ENCODE assay signal across 19 cellular contexts in genomic region chr1:39652534-39652933, GRCh38. TPM values are rescaled to one million over a fixed set of nuclear protein-coding genes. Genes with fewer than 3 reads are reported as not detected.
DNase-seq lines count a peak whose midpoint lies in the region; ATAC-seq and TF ChIP-seq lines count a peak whose summit lies in the region.
"Had no signal": no experiment of that assay in that cellular context is flagged by ENCODE, and none has a peak within 500 bp of the region (broad histone marks: within the 10 kb centered on the region; RNA-seq: fewer than 3 reads in every experiment).

No MANE protein-coding gene starts in this region.

- CTCF ChIA-PET in WTC11 (lab: Charles Lee) = interaction anchor here (0.7 to 5.9 kb wide), 7 partner anchors 15 to 148 kb away, joined by 3 to 86 read pairs (median 6); partner anchors contain the start of gene NT5C1A

- ATAC-seq in left ventricle myocardium superior (peak; percentile 2), gastrocnemius medialis (no peak), HG03442 (IDR thresholded peaks at IDR 0.05; ENCODE audit: unreplicated experiment) (no peak), WTC11 (no peak), HG02973 (IDR thresholded peaks at IDR 0.05; ENCODE audit: unreplicated experiment) (no peak)

- no peak for TF ChIP-seq POLR2A in gastrocnemius medialis (IDR thresholded peaks at IDR 0.05)

- TF ChIP-seq CTCF in coronary artery (IDR thresholded peaks at IDR 0.05) (no peak), gastrocnemius medialis (IDR thresholded peaks at IDR 0.05 in 4 of 5, conservative IDR thresholded peaks at IDR 0.05 in 1 of 5) (no peak), WTC11 (IDR thresholded peaks at IDR 0.05) (no peak)

- H3K4me3 Mint-ChIP-seq in WTC11 = no peak overlapping the region
- H3K4me3 Mint-ChIP-seq: CD14-positive monocyte, HFFc6 had no signal

- H3K27me3 ChIP-seq in gastrocnemius medialis = no peaks in the 10 kb centered on the region
- H3K27me3 ChIP-seq: MG63 had no signal

- intact Hi-C loops in left ventricle myocardium superior (cut with micrococcal nuclease) = loop anchor here (5.0 to 10.0 kb wide), 2 partner anchors 45 to 72 kb away; no protein-coding TSS in a partner anchor
- intact Hi-C loops in gastrocnemius medialis (cut with DNase I; ENCODE audit: low total_unique reads) = no loop called here

- no peaks in the 10 kb centered on the region for H3K9me3 Mint-ChIP-seq in WTC11
- H3K9me3 Mint-ChIP-seq: CD14-positive monocyte, HFFc6 had no signal

- H3K4me1 ChIP-seq in gastrocnemius medialis = peaks cover 22 to 36% of the 10 kb centered on the region in 2 donors

- H3K9me3 ChIP-seq in gastrocnemius medialis = no peaks in the 10 kb centered on the region
- H3K9me3 ChIP-seq: MG63 had no signal

- H3K27ac Mint-ChIP-seq in WTC11 = no peak overlapping the region
- H3K27ac Mint-ChIP-seq: CD14-positive monocyte, HFFc6 had no signal

- no peaks in the 10 kb centered on the region for H3K36me3 Mint-ChIP-seq in WTC11
- H3K36me3 Mint-ChIP-seq: CD14-positive monocyte had no signal

- H3K4me3 ChIP-seq in coronary artery (no peak overlapping the region), gastrocnemius medialis (no peak overlapping the region)
- H3K4me3 ChIP-seq: MG63 had no signal

- H3K36me3 ChIP-seq in gastrocnemius medialis = no peaks in the 10 kb centered on the region
- H3K36me3 ChIP-seq: MG63 had no signal

- peaks cover 5% of the 10 kb centered on the region; the same call in 1 of the 2 replicates for H3K4me1 Mint-ChIP-seq in WTC11

- H3K27ac ChIP-seq in coronary artery (peak overlapping the region; percentile 58 to 62), gastrocnemius medialis (peak overlapping the region; percentile 76 to 85 (median 80))

- POLR2A ChIA-PET in WTC11 (lab: Charles Lee) = no interaction called here

- in situ Hi-C loops in gastrocnemius medialis (cut with MboI; ENCODE audit: low sequenced_read_pairs in 4 of 4) = loop anchor here (5.0 to 10.0 kb wide), 4 partner anchors 45 to 70 kb away; no protein-coding TSS in a partner anchor

- peaks cover 71% of the 10 kb centered on the region for H3K27me3 Mint-ChIP-seq in WTC11 (ENCODE audit: low read depth)

- DNase-seq in EH (ENCODE audit: low read depth) (peak; percentile 42), coronary artery (ENCODE audit: low spot score) (no peak), left ventricle myocardium superior (no peak), gastrocnemius medialis (no peak), WTC11 (ENCODE audit: low spot score) (no peak), NCI-H1436 (lab: John Stamatoyannopoulos, UW) (no peak)
- DNase-seq: DMS 273 treated with DMSO at 0.1 percent for 48 hours, EL, HFFc6, MG63, NCI-H1092, NCI-H2081 treated with DMSO at 0.1 percent for 48 hours, NCI-H510A treated with DMSO at 0.1 percent for 48 hours, NCI-H82, PC-3 had no signal

TF ChIP-seq in WTC11, 78 proteins besides CTCF, POLR2A, EP300 and RAD21:
- TF ChIP-seq E2F4 (CRISPR knock-in tag; IDR thresholded peaks at IDR 0.05; ENCODE audit: borderline replicate concordance, low read depth) (no peak), ETV6 (CRISPR knock-in tag; IDR thresholded peaks at IDR 0.05) (no peak), NR1H2 (CRISPR knock-in tag; IDR thresholded peaks at IDR 0.05) (no peak), ZNF425 (CRISPR knock-in tag; conservative IDR thresholded peaks at IDR 0.05) (no peak), ZNF219 (CRISPR knock-in tag; IDR thresholded peaks at IDR 0.05; ENCODE audit: borderline replicate concordance) (no peak), PRRX2 (CRISPR knock-in tag; IDR thresholded peaks at IDR 0.05) (no peak), ZNF281 (CRISPR knock-in tag; IDR thresholded peaks at IDR 0.05) (no peak), FOXK1 (CRISPR knock-in tag; IDR thresholded peaks at IDR 0.05) (no peak), ZMAT4 (CRISPR knock-in tag; IDR thresholded peaks at IDR 0.05) (no peak)
- TF ChIP-seq, protein P1, sequence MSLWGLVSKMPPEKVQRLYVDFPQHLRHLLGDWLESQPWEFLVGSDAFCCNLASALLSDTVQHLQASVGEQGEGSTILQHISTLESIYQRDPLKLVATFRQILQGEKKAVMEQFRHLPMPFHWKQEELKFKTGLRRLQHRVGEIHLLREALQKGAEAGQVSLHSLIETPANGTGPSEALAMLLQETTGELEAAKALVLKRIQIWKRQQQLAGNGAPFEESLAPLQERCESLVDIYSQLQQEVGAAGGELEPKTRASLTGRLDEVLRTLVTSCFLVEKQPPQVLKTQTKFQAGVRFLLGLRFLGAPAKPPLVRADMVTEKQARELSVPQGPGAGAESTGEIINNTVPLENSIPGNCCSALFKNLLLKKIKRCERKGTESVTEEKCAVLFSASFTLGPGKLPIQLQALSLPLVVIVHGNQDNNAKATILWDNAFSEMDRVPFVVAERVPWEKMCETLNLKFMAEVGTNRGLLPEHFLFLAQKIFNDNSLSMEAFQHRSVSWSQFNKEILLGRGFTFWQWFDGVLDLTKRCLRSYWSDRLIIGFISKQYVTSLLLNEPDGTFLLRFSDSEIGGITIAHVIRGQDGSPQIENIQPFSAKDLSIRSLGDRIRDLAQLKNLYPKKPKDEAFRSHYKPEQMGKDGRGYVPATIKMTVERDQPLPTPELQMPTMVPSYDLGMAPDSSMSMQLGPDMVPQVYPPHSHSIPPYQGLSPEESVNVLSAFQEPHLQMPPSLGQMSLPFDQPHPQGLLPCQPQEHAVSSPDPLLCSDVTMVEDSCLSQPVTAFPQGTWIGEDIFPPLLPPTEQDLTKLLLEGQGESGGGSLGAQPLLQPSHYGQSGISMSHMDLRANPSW (CRISPR knock-in tag; conservative IDR thresholded peaks at IDR 0.05; ENCODE audit: low read depth) = no peak

RNA-seq across cellular contexts. Expression of gene HEYL, which starts 13.1 kb away (rescaled TPM):
- 15.0 TPM for total RNA-seq in left ventricle myocardium superior
- total RNA-seq in gastrocnemius medialis = 1 to 10 TPM in 3 of 4 donors, under 1 TPM in 1; 0.78 to 3.3 (median 2.4) TPM
- 2.3 to 3.6 TPM (median 3.2 TPM) in 3 replicates for total RNA-seq in WTC11 (2021)
- total RNA-seq: H4, HFFc6, PC-3 had no signal

RNA-seq across cellular contexts. Expression of gene NT5C1A, which starts 19.4 kb away (rescaled TPM):
- total RNA-seq in left ventricle myocardium superior (39.6 TPM), gastrocnemius medialis (10 to 100 TPM; 10.8 to 85.5 (median 59.9) TPM), WTC11 (2021) (not detected in 3 replicates)
- total RNA-seq: HFFc6, PC-3 had no signal

RNA-seq across cellular contexts. Expression of gene HPCAL4, which starts 38.7 kb away (rescaled TPM):
- total RNA-seq in left ventricle myocardium superior = 2.4 TPM
- 1 to 10 TPM in 3 of 4 donors, under 1 TPM in 1; 0.92 to 9.0 (median 3.2) TPM for total RNA-seq in gastrocnemius medialis
- total RNA-seq in WTC11 (2021) = 0.50 to 0.80 TPM (median 0.60 TPM) in 3 replicates
- total RNA-seq: HFFc6 had no signal

Comparison
In these comparisons a context has a peak if more than half of its experiments do, and no peak if none do; other contexts are left out.
1. RNA of gene NT5C1A, which starts 19.4 kb away (total RNA-seq): 10.8 to 85.5 TPM in gastrocnemius medialis and 39.6 TPM in left ventricle myocardium superior (single experiment); not detected in WTC11; every median in the first group is over 10 times any median in the second.